ENCODE assay signal across 17 cellular contexts in genomic region chr13:80329250-80329649, GRCh38. TPM values are rescaled to one million over a fixed set of nuclear protein-coding genes. Genes with fewer than 3 reads are reported as not detected.
"Had no signal": no experiment of that assay in that cellular context is flagged by ENCODE, and none has a peak within 500 bp of the region (broad histone marks: within the 10 kb centered on the region; RNA-seq: fewer than 3 reads in every experiment).

No MANE protein-coding gene starts in this region.

- H3K4me1 ChIP-seq: pancreas, thyroid gland had no signal

- ATAC-seq: naive thymus-derived CD4-positive, alpha-beta T cell; stimulated activated naive B cell treated with anti-CD40 and anti-IgM and Interleukin-4, amounts not matched to agents 10 μg/mL and 1 μg/mL and 100 μg/mL, for 72 hours; T-helper 17 cell; WTC11 had no signal

- DNase-seq: activated CD4-positive, alpha-beta memory T cell treated with anti-CD3 and anti-CD28 coated beads, Interleukin-2, amount 10 ng/mL, durations not matched to agents 7 days and 5 days; activated CD4-positive, alpha-beta T cell treated with anti-CD3 and anti-CD28 coated beads for 4 hours; activated naive CD4-positive, alpha-beta T cell treated with anti-CD3 and anti-CD28 coated beads, Interleukin-2, amount 50 U/mL, for 16 hours; activated T-cell treated with anti-CD3 and anti-CD28 coated beads, Interleukin-2, amount 50 U/mL, for 24 hours; dorsolateral prefrontal cortex; erythroblast; immature natural killer cell; mammary epithelial cell; naive thymus-derived CD4-positive, alpha-beta T cell; pancreas; stimulated activated CD4-positive, alpha-beta T cell treated with anti-CD3 and anti-CD28 coated beads, Interleukin-15, amount 100 ng/mL, for 24 hours; stimulated activated CD4-positive, alpha-beta T cell treated with anti-CD3 and anti-CD28 coated beads, Interleukin-4, amount 100 ng/mL, for 1 hour; stimulated activated naive B cell treated with anti-CD40 and anti-IgM and Interleukin-4, amounts not matched to agents 10 μg/mL and 1 μg/mL and 100 μg/mL, for 72 hours; T-helper 17 cell; thyroid gland had no signal

- H3K4me3 Mint-ChIP-seq: activated CD4-positive, alpha-beta memory T cell treated with anti-CD3 and anti-CD28 coated beads, Interleukin-2, amount 10 ng/mL, durations not matched to agents 7 days and 5 days; activated T-cell treated with anti-CD3 and anti-CD28 coated beads, Interleukin-2, amount 50 U/mL, for 24 hours; immature natural killer cell; naive thymus-derived CD4-positive, alpha-beta T cell; stimulated activated naive B cell treated with anti-CD40 and anti-IgM and Interleukin-4, amounts not matched to agents 10 μg/mL and 1 μg/mL and 100 μg/mL, for 72 hours; T-helper 17 cell; WTC11 had no signal

- H3K27me3 ChIP-seq: cardiac muscle cell, dorsolateral prefrontal cortex, pancreas, thyroid gland had no signal

- H3K27ac Mint-ChIP-seq: activated CD4-positive, alpha-beta memory T cell treated with anti-CD3 and anti-CD28 coated beads, Interleukin-2, amount 10 ng/mL, durations not matched to agents 7 days and 5 days; activated T-cell treated with anti-CD3 and anti-CD28 coated beads, Interleukin-2, amount 50 U/mL, for 24 hours; immature natural killer cell; naive thymus-derived CD4-positive, alpha-beta T cell; stimulated activated naive B cell treated with anti-CD40 and anti-IgM and Interleukin-4, amounts not matched to agents 10 μg/mL and 1 μg/mL and 100 μg/mL, for 72 hours; T-helper 17 cell had no signal

- H3K27me3 Mint-ChIP-seq: activated CD4-positive, alpha-beta memory T cell treated with anti-CD3 and anti-CD28 coated beads, Interleukin-2, amount 10 ng/mL, durations not matched to agents 7 days and 5 days; activated T-cell treated with anti-CD3 and anti-CD28 coated beads, Interleukin-2, amount 50 U/mL, for 24 hours; stimulated activated naive B cell treated with anti-CD40 and anti-IgM and Interleukin-4, amounts not matched to agents 10 μg/mL and 1 μg/mL and 100 μg/mL, for 72 hours; T-helper 17 cell had no signal

- H3K36me3 Mint-ChIP-seq: naive thymus-derived CD4-positive, alpha-beta T cell had no signal

- H3K9me3 ChIP-seq: pancreas, thyroid gland had no signal

- H3K4me3 ChIP-seq: cardiac muscle cell, dorsolateral prefrontal cortex, pancreas, thyroid gland had no signal

- H3K36me3 ChIP-seq: pancreas, thyroid gland had no signal

- H3K9me3 Mint-ChIP-seq: activated CD4-positive, alpha-beta memory T cell treated with anti-CD3 and anti-CD28 coated beads, Interleukin-2, amount 10 ng/mL, durations not matched to agents 7 days and 5 days; activated T-cell treated with anti-CD3 and anti-CD28 coated beads, Interleukin-2, amount 50 U/mL, for 24 hours; immature natural killer cell; naive thymus-derived CD4-positive, alpha-beta T cell; stimulated activated naive B cell treated with anti-CD40 and anti-IgM and Interleukin-4, amounts not matched to agents 10 μg/mL and 1 μg/mL and 100 μg/mL, for 72 hours had no signal

- H3K27ac ChIP-seq: cardiac muscle cell, pancreas, thyroid gland had no signal

- H3K4me1 Mint-ChIP-seq: activated CD4-positive, alpha-beta memory T cell treated with anti-CD3 and anti-CD28 coated beads, Interleukin-2, amount 10 ng/mL, durations not matched to agents 7 days and 5 days; naive thymus-derived CD4-positive, alpha-beta T cell; stimulated activated naive B cell treated with anti-CD40 and anti-IgM and Interleukin-4, amounts not matched to agents 10 μg/mL and 1 μg/mL and 100 μg/mL, for 72 hours; T-helper 17 cell had no signal

RNA-seq across cellular contexts. Expression of gene SPRY2, which starts 11.7 kb away (rescaled TPM):
- total RNA-seq: activated CD4-positive, alpha-beta memory T cell treated with anti-CD3 and anti-CD28 coated beads, Interleukin-2, amount 10 ng/mL, durations not matched to agents 7 days and 5 days had no signal
